In genomic region chr4:147846318-147847135, GRCh38 we compare ENCODE assay signal across 9 cellular contexts.
DNase-seq lines count a peak whose midpoint lies in the region; ATAC-seq and TF ChIP-seq lines count a peak whose summit lies in the region.
"Had no signal": no experiment of that assay in that cellular context is flagged by ENCODE, and none has a peak within 500 bp of the region (broad histone marks: within the 10 kb centered on the region; RNA-seq: fewer than 3 reads in every experiment).

No MANE protein-coding gene starts in this region.

- no peaks in the 10 kb centered on the region for H3K27me3 Mint-ChIP-seq in effector memory CD8-positive, alpha-beta T cell
- H3K27me3 Mint-ChIP-seq in type B pancreatic cell = no peaks in the 10 kb centered on the region

- no peaks in the 10 kb centered on the region for H3K27me3 ChIP-seq in SJCRH30

- ATAC-seq in GM18520 (IDR thresholded peaks at IDR 0.05; ENCODE audit: unreplicated experiment) = peak; percentile 83
- ATAC-seq in GM19468 (IDR thresholded peaks at IDR 0.05; ENCODE audit: extremely low read depth, unreplicated experiment) = peak; percentile 74
- ATAC-seq in HG03103 (IDR thresholded peaks at IDR 0.05; ENCODE audit: low read depth, unreplicated experiment) = peak; percentile 81
- ATAC-seq in effector memory CD8-positive, alpha-beta T cell (replicated peaks) = peak; percentile 91

- no peaks in the 10 kb centered on the region for H3K36me3 Mint-ChIP-seq in effector memory CD8-positive, alpha-beta T cell (ENCODE audit: insufficient read depth)
- H3K36me3 Mint-ChIP-seq in type B pancreatic cell = peaks cover 19% of the 10 kb centered on the region

- H3K27ac ChIP-seq in SJCRH30 = no peak overlapping the region

- no peaks in the 10 kb centered on the region for H3K4me1 ChIP-seq in SJCRH30

- no peak for TF ChIP-seq CTCF in type B pancreatic cell (conservative IDR thresholded peaks at IDR 0.05)

- peaks cover 8% of the 10 kb centered on the region; the same call in 1 of the 2 replicates for H3K36me3 ChIP-seq in SJCRH30

- peak; percentile 15 to 32 (median 26) for DNase-seq in effector memory CD8-positive, alpha-beta T cell
- DNase-seq in NCI-H2196 treated with DMSO at 0.1 percent for 48 hours (lab: John Stamatoyannopoulos, UW; ENCODE audit: unreplicated experiment) (no peak), SJCRH30 (no peak), type B pancreatic cell (ENCODE audit: extremely low spot score, unreplicated experiment) (no peak)
- DNase-seq: NCI-H2081 treated with DMSO at 0.1 percent for 48 hours, trophoblast cell had no signal

- peaks cover 3 to 9% of the 10 kb centered on the region in 2 donors for H3K4me1 Mint-ChIP-seq in effector memory CD8-positive, alpha-beta T cell (ENCODE audit: low read depth in 2 of 2)
- peaks cover 15% of the 10 kb centered on the region for H3K4me1 Mint-ChIP-seq in type B pancreatic cell (ENCODE audit: unreplicated experiment)

- no peak overlapping the region for H3K4me3 Mint-ChIP-seq in effector memory CD8-positive, alpha-beta T cell
- H3K4me3 Mint-ChIP-seq in type B pancreatic cell = no peak overlapping the region

- H3K4me3 ChIP-seq in SJCRH30 = no peak overlapping the region

- H3K9me3 Mint-ChIP-seq in effector memory CD8-positive, alpha-beta T cell = no peaks in the 10 kb centered on the region
- H3K9me3 Mint-ChIP-seq in type B pancreatic cell = no peaks in the 10 kb centered on the region

- no peak overlapping the region for H3K27ac Mint-ChIP-seq in effector memory CD8-positive, alpha-beta T cell
- H3K27ac Mint-ChIP-seq in type B pancreatic cell = no peak overlapping the region

- no peaks in the 10 kb centered on the region for H3K9me3 ChIP-seq in SJCRH30 (replicated peaks)

Comparison
In these comparisons a context has a peak if more than half of its experiments do, and no peak if none do; other contexts are left out.
1. DNase-seq: peak in effector memory CD8-positive, alpha-beta T cell (3 of 3); none in NCI-H2196 treated with DMSO at 0.1 percent for 48 hours (single experiment), SJCRH30 (0 of 2) and type B pancreatic cell (single experiment).
2. Peak in every context shown above with its lines, with median percentiles within 50 percentile points of each other: ATAC-seq.